Comparison of ENCODE assay signal across 8 cellular contexts in genomic region chr10:113385021-113385975, GRCh38.
DNase-seq lines count a peak whose midpoint lies in the region; ATAC-seq and TF ChIP-seq lines count a peak whose summit lies in the region.

No MANE protein-coding gene starts in this region.

- peaks cover 51% of the 10 kb centered on the region for H3K4me1 ChIP-seq in SJSA1 (replicated peaks)
- H3K4me1 ChIP-seq in uterus = peaks cover 0 to 7% of the 10 kb centered on the region in 2 donors

- H3K27ac ChIP-seq in SJSA1 = no peak overlapping the region
- peak overlapping the region; percentile 57 to 83 for H3K27ac ChIP-seq in uterus

- peaks cover 11% of the 10 kb centered on the region for H3K4me1 Mint-ChIP-seq in progenitor cell of endocrine pancreas (ENCODE audit: low read depth)

- peaks cover 44% of the 10 kb centered on the region for H3K27me3 Mint-ChIP-seq in progenitor cell of endocrine pancreas

- no peak overlapping the region for H3K27ac Mint-ChIP-seq in activated naive CD4-positive, alpha-beta T cell treated with anti-CD3 and anti-CD28 coated beads, Interleukin-2, amount 50 U/mL, for 72 hours
- no peak overlapping the region for H3K27ac Mint-ChIP-seq in progenitor cell of endocrine pancreas

- ATAC-seq in GM21737 (IDR thresholded peaks at IDR 0.05; ENCODE audit: unreplicated experiment) (peak; percentile 75), Right ventricle myocardium inferior (peak; percentile 97)
- peak; percentile 81 to 96 for ATAC-seq in activated naive CD4-positive, alpha-beta T cell treated with anti-CD3 and anti-CD28 coated beads, Interleukin-2, amount 50 U/mL, for 72 hours

- H3K4me3 ChIP-seq in LNCaP clone FGC (ENCODE audit: low read depth, low read length) (no peak overlapping the region), SJSA1 (no peak overlapping the region), uterus (no peak overlapping the region)

- H3K36me3 Mint-ChIP-seq in activated naive CD4-positive, alpha-beta T cell treated with anti-CD3 and anti-CD28 coated beads, Interleukin-2, amount 50 U/mL, for 72 hours = no peaks in the 10 kb centered on the region
- no peaks in the 10 kb centered on the region for H3K36me3 Mint-ChIP-seq in progenitor cell of endocrine pancreas (ENCODE audit: insufficient read depth)

- H3K36me3 ChIP-seq in SJSA1 (no peaks in the 10 kb centered on the region), uterus (no peaks in the 10 kb centered on the region)

- no peaks in the 10 kb centered on the region for H3K9me3 Mint-ChIP-seq in activated naive CD4-positive, alpha-beta T cell treated with anti-CD3 and anti-CD28 coated beads, Interleukin-2, amount 50 U/mL, for 72 hours
- H3K9me3 Mint-ChIP-seq in progenitor cell of endocrine pancreas (ENCODE audit: low read depth) = no peaks in the 10 kb centered on the region

- no peak for TF ChIP-seq POLR2A in uterus (IDR thresholded peaks at IDR 0.05)

- no peaks in the 10 kb centered on the region for H3K9me3 ChIP-seq in SJSA1 (replicated peaks)
- no peaks in the 10 kb centered on the region for H3K9me3 ChIP-seq in uterus

- no peak overlapping the region for H3K4me3 Mint-ChIP-seq in progenitor cell of endocrine pancreas (ENCODE audit: low read depth)

- intact Hi-C loops in Right ventricle myocardium inferior (cut with DNase I) = loop anchor here (5.0 kb wide), 2 partner anchors 818 to 913 kb away; no protein-coding TSS in a partner anchor
- intact Hi-C loops in uterus (cut with DNase I; ENCODE audit: low total_unique reads) = loop anchor here (10.0 kb wide), 2 partner anchors 240 to 820 kb away; no protein-coding TSS in a partner anchor

- H3K27me3 ChIP-seq in SJSA1 (replicated peaks) (no peaks in the 10 kb centered on the region), uterus (no peaks in the 10 kb centered on the region)

- DNase-seq in DMS79 (lab: John Stamatoyannopoulos, UW) = peak; percentile 26
- DNase-seq in LNCaP clone FGC (ENCODE audit: low read depth) = peak; percentile 61
- peak; percentile 82 to 85 for DNase-seq in SJSA1 (ENCODE audit: low read depth in 1 of 2, low spot score in 2 of 2)
- peak in 1 of 2 donors; percentile 41 for DNase-seq in activated naive CD4-positive, alpha-beta T cell treated with anti-CD3 and anti-CD28 coated beads, Interleukin-2, amount 50 U/mL, for 72 hours (ENCODE audit: low spot score in 2 of 2)
- peak; percentile 89 for DNase-seq in Right ventricle myocardium inferior (ENCODE audit: missing footprints)
- peak; percentile 59 for DNase-seq in progenitor cell of endocrine pancreas (ENCODE audit: low spot score, unreplicated experiment)
- DNase-seq in uterus = peak; percentile 88 to 89

- TF ChIP-seq CTCF in LNCaP clone FGC (IDR thresholded peaks at IDR 0.05; ENCODE audit: control insufficient read depth, extremely low read depth, insufficient read depth) (peak; percentile 96), progenitor cell of endocrine pancreas (IDR thresholded peaks at IDR 0.05; ENCODE audit: unreplicated experiment) (peak; percentile 91), uterus (IDR thresholded peaks at IDR 0.05) (peak; percentile 86 to 93 (median 88))
